In genomic region chr3:186360779-186361178, GRCh38 we compare ENCODE assay signal across 10 cellular contexts. TPM values are rescaled to one million over a fixed set of nuclear protein-coding genes. Genes with fewer than 3 reads are reported as not detected.
A peak's percentile ranks its signal among the peaks of the same experiment; 100 is the strongest.
DNase-seq lines count a peak whose midpoint lies in the region; ATAC-seq and TF ChIP-seq lines count a peak whose summit lies in the region.
"Had no signal": no experiment of that assay in that cellular context is flagged by ENCODE, and none has a peak within 500 bp of the region (broad histone marks: within the 10 kb centered on the region; RNA-seq: fewer than 3 reads in every experiment).

No MANE protein-coding gene starts in this region.

- no peak for TF ChIP-seq POLR2A in testis (IDR thresholded peaks at IDR 0.05)

- H3K4me1 ChIP-seq in duodenal mucosa (ENCODE audit: control insufficient read depth in 1 of 2, insufficient read depth in 2 of 2, low read length in 2 of 2) (peaks cover 27 to 28% of the 10 kb centered on the region in 2 donors), lower lobe of right lung (peaks cover 19% of the 10 kb centered on the region), testis (peaks cover 13% of the 10 kb centered on the region)

- TF ChIP-seq CTCF in lower lobe of right lung (IDR thresholded peaks at IDR 0.05): no peak
- no peak for TF ChIP-seq CTCF in testis (IDR thresholded peaks at IDR 0.05)

- intact Hi-C loops in lower lobe of right lung (cut with DNase I) (no loop called here), testis (cut with DNase I; ENCODE audit: low total_unique reads) (no loop called here)

- WGBS in testis, 2 donors: 1 to 5% methylated on average over 3 to 27 of the region's 27 CpGs

- peak; percentile 42 to 47 for ATAC-seq in lower lobe of right lung

- DNase-seq in NCI-H1092 treated with DMSO at 0.1 percent for 48 hours (lab: John Stamatoyannopoulos, UW) (peak; percentile 24), NCI-H1092 (lab: John Stamatoyannopoulos, UW) (no peak), lower lobe of right lung (peak; percentile 66), testis (no peak), NCI-H748 (lab: John Stamatoyannopoulos, UW; ENCODE audit: unreplicated experiment) (no peak), COLO829 (ENCODE audit: low spot score) (no peak), NCI-H2029 treated with DMSO at 0.1 percent for 48 hours (lab: John Stamatoyannopoulos, UW) (no peak)
- DNase-seq: NCI-H1436 treated with DMSO at 0.1 percent for 48 hours had no signal

- no peaks in the 10 kb centered on the region for H3K36me3 ChIP-seq in duodenal mucosa (ENCODE audit: control insufficient read depth in 1 of 2, insufficient read depth in 2 of 2, low read length in 2 of 2)
- H3K36me3 ChIP-seq in lower lobe of right lung: no peaks in the 10 kb centered on the region
- no peaks in the 10 kb centered on the region for H3K36me3 ChIP-seq in testis (ENCODE audit: low read depth, missing control alignments)

- H3K4me3 ChIP-seq in duodenal mucosa (ENCODE audit: low read depth in 1 of 2, low read length in 2 of 2) (peak overlapping the region; percentile 67 to 73), lower lobe of right lung (peak overlapping the region; percentile 59), testis (peak overlapping the region; percentile 24 to 34)

- H3K9ac ChIP-seq in duodenal mucosa (ENCODE audit: low read depth in 1 of 2, low read length in 2 of 2): no peak overlapping the region

- H3K27ac ChIP-seq in duodenal mucosa (ENCODE audit: low read depth, low read length) (no peak overlapping the region), lower lobe of right lung (peak overlapping the region; percentile 74), testis (no peak overlapping the region)
- H3K27ac ChIP-seq: body of pancreas had no signal

- peaks cover 20 to 22% of the 10 kb centered on the region in 2 donors for H3K27me3 ChIP-seq in duodenal mucosa (ENCODE audit: control insufficient read depth in 1 of 2, insufficient read depth in 2 of 2, low read length in 2 of 2)
- peaks cover 32% of the 10 kb centered on the region for H3K27me3 ChIP-seq in lower lobe of right lung (ENCODE audit: low read depth)
- no peaks in the 10 kb centered on the region for H3K27me3 ChIP-seq in testis
- H3K27me3 ChIP-seq: body of pancreas had no signal

- H3K9me3 ChIP-seq in duodenal mucosa (ENCODE audit: control insufficient read depth in 1 of 2, low read length in 2 of 2): no peaks in the 10 kb centered on the region
- H3K9me3 ChIP-seq in lower lobe of right lung: no peaks in the 10 kb centered on the region
- H3K9me3 ChIP-seq in testis: no peaks in the 10 kb centered on the region
- H3K9me3 ChIP-seq: body of pancreas had no signal

RNA-seq across cellular contexts. Expression of gene DGKG, which starts 1.3 kb away (rescaled TPM):
- total RNA-seq in lower lobe of right lung: 5.7 TPM
- total RNA-seq in testis: 1 to 10 TPM in 1 of 2 donors, under 1 TPM in 1; 0.68 to 1.1 TPM
- 1.2 TPM for polyA plus RNA-seq in testis (ENCODE audit: insufficient read depth, low read depth, low replicate concordance)

Comparison
In these comparisons a context has a peak if more than half of its experiments do, and no peak if none do; other contexts are left out.
1. DNase-seq: peak in NCI-H1092 treated with DMSO at 0.1 percent for 48 hours (single experiment) and lower lobe of right lung (single experiment); none in NCI-H1092 (single experiment), testis (single experiment), NCI-H748 (single experiment), COLO829 (single experiment) and NCI-H2029 treated with DMSO at 0.1 percent for 48 hours (single experiment).
2. Peak in every context shown above with its lines, with median percentiles within 50 percentile points of each other: H3K4me3 ChIP-seq.